ENCODE assay signal across 8 cellular contexts in genomic region chr21:33947451-33948095, GRCh38. TPM values are rescaled to one million over a fixed set of nuclear protein-coding genes. Genes with fewer than 3 reads are reported as not detected.
DNase-seq lines count a peak whose midpoint lies in the region; ATAC-seq and TF ChIP-seq lines count a peak whose summit lies in the region.

No MANE protein-coding gene starts in this region.

- no peaks in the 10 kb centered on the region for H3K9me3 ChIP-seq in CD4-positive, alpha-beta T cell (ENCODE audit: control insufficient read depth, low read length)

- H3K4me3 Mint-ChIP-seq in CD4-positive, alpha-beta T cell = peak overlapping the region; percentile 65

- POLR2A ChIA-PET in CD4-positive, alpha-beta T cell (lab: Charles Lee) = interaction anchor here (0.7 to 8.6 kb wide), 28 partner anchors 12 to 468 kb away, joined by 3 to 519 read pairs (median 7); partner anchors contain the start of genes ATP5PO, MRPS6, SLC5A3 and TMEM50B

- no peaks in the 10 kb centered on the region for H3K9me3 Mint-ChIP-seq in CD4-positive, alpha-beta T cell

- intact Hi-C loops in CD4-positive, alpha-beta T cell (cut with DNase I, micrococcal nuclease) = loop anchor here (1.0 to 2.0 kb wide), 6 partner anchors 11 to 182 kb away; partner anchors contain the start of genes MRPS6 (in 1 of the 2) and SLC5A3 (in 1 of the 2)

- H3K27me3 Mint-ChIP-seq in CD4-positive, alpha-beta T cell = no peaks in the 10 kb centered on the region

- H3K27ac ChIP-seq in CD4-positive, alpha-beta T cell (ENCODE audit: low read depth, low read length) = peak overlapping the region; percentile 93

- peaks cover 49% of the 10 kb centered on the region for H3K36me3 Mint-ChIP-seq in CD4-positive, alpha-beta T cell (ENCODE audit: low read depth)

- H3K4me3 ChIP-seq in fibroblast of the aortic adventitia (ENCODE audit: low read depth, low read length) = peak overlapping the region; percentile 54

- ATAC-seq in CD4-positive, alpha-beta T cell (ENCODE audit: poor library complexity) = peak; percentile 59
- ATAC-seq in GM21360 (IDR thresholded peaks at IDR 0.05; ENCODE audit: unreplicated experiment) = peak; percentile 54

- no peak for TF ChIP-seq CTCF in CD4-positive, alpha-beta T cell (IDR thresholded peaks at IDR 0.05)
- no peak for TF ChIP-seq CTCF in fibroblast of the aortic adventitia (IDR thresholded peaks at IDR 0.05; ENCODE audit: insufficient read depth, low read length)

- no peaks in the 10 kb centered on the region for H3K27me3 ChIP-seq in CD4-positive, alpha-beta T cell (ENCODE audit: control insufficient read depth, insufficient read depth, low read length)

- peak overlapping the region; percentile 93 for H3K27ac Mint-ChIP-seq in CD4-positive, alpha-beta T cell

- peak; percentile 68 to 93 (median 79) for DNase-seq in CD4-positive, alpha-beta T cell
- peak; percentile 95 for DNase-seq in HS-27A (ENCODE audit: low read depth)
- DNase-seq in RKO (ENCODE audit: low spot score) = peak; percentile 96
- DNase-seq in activated T-helper 9 cell treated with anti-CD3 and anti-CD28 coated beads, Interleukin-2, amount 50 U/mL, for 16 hours (ENCODE audit: low read depth) = peak; percentile 79
- peak; percentile 96 for DNase-seq in fibroblast of the aortic adventitia (ENCODE audit: low read depth)
- DNase-seq in nucleus accumbens (lab: John Stamatoyannopoulos, UW) = peak in 48 of 56 donors; percentile 38 to 90 (median 70)
- peak; percentile 37 for DNase-seq in superior temporal gyrus (ENCODE audit: extremely low spot score)

- CTCF ChIA-PET in CD4-positive, alpha-beta T cell (lab: Charles Lee) = interaction anchor here (0.7 to 6.0 kb wide), 7 partner anchors 9 to 400 kb away, joined by 3 to 114 read pairs (median 12); partner anchors contain the start of genes MRPS6 and SLC5A3

- peaks cover 75% of the 10 kb centered on the region for H3K4me1 Mint-ChIP-seq in CD4-positive, alpha-beta T cell (ENCODE audit: low read depth)

RNA-seq across cellular contexts. Expression of gene ATP5PO, which starts 32.0 kb away (rescaled TPM):
- total RNA-seq in CD4-positive, alpha-beta T cell = 100 to 1,000 TPM; 143 to 149 TPM
- total RNA-seq in fibroblast of the aortic adventitia (ENCODE audit: low replicate concordance) = 107 and 304 TPM in 2 replicates

Comparison
In these comparisons a context has a peak if more than half of its experiments do, and no peak if none do; other contexts are left out.
1. Peak in every context shown above with its lines: DNase-seq, ATAC-seq, H3K4me3 ChIP-seq and H3K27ac ChIP-seq.
2. DNase-seq: peak in every context shown above with its lines; median percentile 96 in RKO; 96 in fibroblast of the aortic adventitia; 95 in HS-27A; 79 in CD4-positive, alpha-beta T cell; 79 in activated T-helper 9 cell treated with anti-CD3 and anti-CD28 coated beads, Interleukin-2, amount 50 U/mL, for 16 hours; 70 in nucleus accumbens; 37 in superior temporal gyrus.